In the genomic region with DNA sequence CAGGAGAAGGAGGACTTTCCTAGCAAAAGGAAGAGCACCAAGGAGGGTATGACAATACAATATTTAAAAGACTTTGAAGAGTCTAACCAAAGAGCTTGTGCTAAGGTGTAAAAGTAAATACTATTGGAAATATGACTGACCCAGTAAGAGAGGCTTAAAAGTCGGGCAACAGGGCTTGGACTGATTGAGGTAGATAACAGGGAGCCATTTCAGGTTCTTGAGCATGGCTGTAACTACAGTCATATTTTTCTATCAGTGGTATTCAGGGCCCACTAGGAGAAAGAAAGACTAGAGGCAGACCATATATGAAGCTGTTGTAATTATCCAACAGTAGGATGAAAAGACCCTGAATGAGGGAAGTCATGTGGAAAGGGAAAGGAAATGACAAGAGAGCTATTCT, we compare ENCODE assay signal across 15 cellular contexts.
DNase-seq lines count a peak whose midpoint lies in the region; ATAC-seq, FAIRE-seq and TF ChIP-seq lines count a peak whose summit lies in the region.
"Had no signal": no experiment of that assay in that cellular context is flagged by ENCODE, and none has a peak within 500 bp of the region (broad histone marks: within the 10 kb centered on the region; RNA-seq: fewer than 3 reads in every experiment).

No MANE protein-coding gene starts in this region.

- no peaks in the 10 kb centered on the region for H3K9me3 Mint-ChIP-seq in activated T-cell treated with anti-CD3 and anti-CD28 coated beads, Interleukin-2, amount 50 U/mL, for 72 hours
- no peaks in the 10 kb centered on the region for H3K9me3 Mint-ChIP-seq in stimulated activated memory B cell treated with anti-CD40 and anti-IgM and Interleukin-4, amounts not matched to agents 10 μg/mL and 1 μg/mL and 100 μg/mL, for 72 hours

- no peak for TF ChIP-seq RAD21 in K562 (CRISPR knock-in tag; conservative IDR thresholded peaks at IDR 0.05 in 1 of 2, IDR thresholded peaks at IDR 0.05 in 1 of 2)

- H3K4me1 ChIP-seq in Loucy (ENCODE audit: insufficient read depth, low read length, poor library complexity, severe bottlenecking): peaks cover 15% of the 10 kb centered on the region
- peaks cover 9 to 12% of the 10 kb centered on the region in 2 experiments; a peak in 4 of 5 replicates for H3K4me1 ChIP-seq in K562 (replicated peaks in 1 of 2; ENCODE audit: control insufficient read depth in 2 of 2, insufficient read depth in 2 of 2, low read length in 2 of 2)
- H3K4me1 ChIP-seq: SJCRH30 had no signal

- H3K9me1 ChIP-seq in K562 (ENCODE audit: control insufficient read depth, insufficient read depth, low read length): no peaks in the 10 kb centered on the region

- BruUV-seq in K562 (replicated peaks; lab: Mats Ljungman, UMichigan): no TSS peak

- H3K4me1 Mint-ChIP-seq in activated T-cell treated with anti-CD3 and anti-CD28 coated beads, Interleukin-2, amount 50 U/mL, for 72 hours (ENCODE audit: low read depth): peaks cover 42% of the 10 kb centered on the region
- peaks cover 23% of the 10 kb centered on the region for H3K4me1 Mint-ChIP-seq in stimulated activated memory B cell treated with anti-CD40 and anti-IgM and Interleukin-4, amounts not matched to agents 10 μg/mL and 1 μg/mL and 100 μg/mL, for 72 hours

- peak overlapping the region; percentile 67 to 78 for H3K4me3 Mint-ChIP-seq in activated T-cell treated with anti-CD3 and anti-CD28 coated beads, Interleukin-2, amount 50 U/mL, for 72 hours
- no peak overlapping the region for H3K4me3 Mint-ChIP-seq in stimulated activated memory B cell treated with anti-CD40 and anti-IgM and Interleukin-4, amounts not matched to agents 10 μg/mL and 1 μg/mL and 100 μg/mL, for 72 hours

- no peak for TF ChIP-seq POLR2A in K562 (conservative IDR thresholded peaks at IDR 0.05)

- H4K20me1 ChIP-seq in Loucy (ENCODE audit: insufficient read depth, low read length, poor library complexity, severe bottlenecking): peaks cover 65% of the 10 kb centered on the region
- no peaks in the 10 kb centered on the region for H4K20me1 ChIP-seq in K562 (replicated peaks; ENCODE audit: control insufficient read depth, insufficient read depth, low read length)

- H3K9me2 ChIP-seq in Loucy (replicated peaks; ENCODE audit: low read depth, low read length): no peaks in the 10 kb centered on the region

- WGBS in K562 (ENCODE audit: insufficient coverage, low coverage, missing lambda C conversion rate): 7% methylated on average over 1 of the region's 1 CpG

- peak; percentile 10 to 23 for ATAC-seq in activated T-cell treated with anti-CD3 and anti-CD28 coated beads, Interleukin-2, amount 50 U/mL, for 72 hours (replicated peaks in 1 of 2)
- peak; percentile 57 for ATAC-seq in K562
- no peak for ATAC-seq in stimulated activated memory B cell treated with anti-CD40 and anti-IgM and Interleukin-4, amounts not matched to agents 10 μg/mL and 1 μg/mL and 100 μg/mL, for 72 hours

- H3K36me3 ChIP-seq in Loucy (ENCODE audit: insufficient read depth, low read length) (peaks cover 39% of the 10 kb centered on the region; the same call in 1 of the 2 replicates), K562 (ENCODE audit: control insufficient read depth, insufficient read depth, low read length) (no peaks in the 10 kb centered on the region; the same call in 2 of the 3 replicates)
- H3K36me3 ChIP-seq: SJCRH30 had no signal

- H3K27ac ChIP-seq in K562 (ENCODE audit: extremely low read depth, low read depth, low read length): peak overlapping the region; percentile 84; the same call in 2 of the 3 replicates
- H3K27ac ChIP-seq: KMS-11, SJCRH30 had no signal

- H2AFZ ChIP-seq in Loucy (ENCODE audit: low read length) (no peak overlapping the region), K562 (ENCODE audit: low read depth, low read length) (peak overlapping the region; percentile 90)

- H3K4me3 ChIP-seq in Loucy (ENCODE audit: low read length, poor library complexity, severe bottlenecking) (peak overlapping the region; percentile 9), K562 (peak overlapping the region; percentile 29; the same call in 1 of the 2 replicates)
- H3K4me3 ChIP-seq: SJCRH30 had no signal

- in situ Hi-C loops in K562 (cut with MboI): no loop called here

- H3F3A ChIP-seq in Loucy (ENCODE audit: low read depth): peaks cover 4% of the 10 kb centered on the region

- CTCF ChIA-PET in K562 (lab: Yijun Ruan, JAX; ENCODE audit: low intra/inter-chr PET ratio): no interaction called here

- H3K9me3 ChIP-seq in Loucy (ENCODE audit: insufficient read depth, low read depth, low read length): no peaks in the 10 kb centered on the region
- no peaks in the 10 kb centered on the region for H3K9me3 ChIP-seq in K562 (replicated peaks; ENCODE audit: control insufficient read depth, insufficient read depth, low read depth, low read length)
- H3K9me3 ChIP-seq: SJCRH30 had no signal

- H3K4me2 ChIP-seq in Loucy (ENCODE audit: low read depth, low read length, poor library complexity, severe bottlenecking) (peak overlapping the region; percentile 61), K562 (ENCODE audit: insufficient read depth, low read length) (peak overlapping the region; percentile 80)
- H3K4me2 ChIP-seq: KMS-11 had no signal

- POLR2A ChIA-PET in K562 (lab: Yijun Ruan, JAX): interaction anchor here (0.6 to 2.3 kb wide), 5 partner anchors 32 to 278 kb away, joined by 3 to 22 read pairs (median 3); a partner anchor contains a TSS

- H3K79me2 ChIP-seq in Loucy (ENCODE audit: insufficient read depth, low read length) (peaks cover 94% of the 10 kb centered on the region), K562 (ENCODE audit: control insufficient read depth, insufficient read depth, low read length) (peaks cover 5% of the 10 kb centered on the region)

- intact Hi-C loops in K562 (cut with micrococcal nuclease): loop anchor here (5.0 kb wide), 1 partner anchor 93 kb away; a partner anchor contains a TSS

- TF ChIP-seq CTCF in Loucy (conservative IDR thresholded peaks at IDR 0.05; ENCODE audit: low read length) (no peak), K562 (IDR thresholded peaks at IDR 0.05 in 2 of 3, conservative IDR thresholded peaks at IDR 0.05 in 1 of 3; ENCODE audit: insufficient read depth in 2 of 3, low read depth in 1 of 3, low read length in 3 of 3) (no peak)

- H3K36me3 Mint-ChIP-seq in activated T-cell treated with anti-CD3 and anti-CD28 coated beads, Interleukin-2, amount 50 U/mL, for 72 hours (ENCODE audit: insufficient read depth in 2 of 2): peaks cover 2 to 9% of the 10 kb centered on the region in 2 donors
- peaks cover 10% of the 10 kb centered on the region for H3K36me3 Mint-ChIP-seq in stimulated activated memory B cell treated with anti-CD40 and anti-IgM and Interleukin-4, amounts not matched to agents 10 μg/mL and 1 μg/mL and 100 μg/mL, for 72 hours

- H3K9ac ChIP-seq in Loucy (ENCODE audit: low read depth, low read length, poor library complexity, severe bottlenecking): no peak overlapping the region
- H3K9ac ChIP-seq in K562 (ENCODE audit: insufficient read depth in 1 of 2, low read depth in 2 of 2, low read length in 2 of 2): peak overlapping the region; percentile 24 to 79; a peak in 1 of 4 replicates
- H3K9ac ChIP-seq: KMS-11 had no signal

- FAIRE-seq in K562 (lab: Jason Lieb, UNC): no peak
- no peak for FAIRE-seq in frontal cortex (lab: Jason Lieb, UNC)
- FAIRE-seq: endometrium, small intestine had no signal

- DNase-seq in activated T-cell treated with anti-CD3 and anti-CD28 coated beads, Interleukin-2, amount 50 U/mL, for 72 hours: no peak
- no peak for DNase-seq in activated T-cell treated with anti-CD3 and anti-CD28 coated beads for 4 hours
- peak in 2 of 4 experiments; percentile 16 to 30 for DNase-seq in K562 (ENCODE audit: extremely low read depth in 1 of 4, low spot score in 3 of 4)
- no peak for DNase-seq in EL
- no peak for DNase-seq in frontal cortex (ENCODE audit: low spot score in 2 of 2)
- no peak for DNase-seq in cerebellar nuclear complex (lab: John Stamatoyannopoulos, UW)
- DNase-seq: foreskin fibroblast, NCI-H1436 treated with DMSO at 0.1 percent for 48 hours, NCI-H446, SJCRH30 had no signal

- H3K27me3 Mint-ChIP-seq in activated T-cell treated with anti-CD3 and anti-CD28 coated beads, Interleukin-2, amount 50 U/mL, for 72 hours (ENCODE audit: low read depth): no peaks in the 10 kb centered on the region
- no peaks in the 10 kb centered on the region for H3K27me3 Mint-ChIP-seq in stimulated activated memory B cell treated with anti-CD40 and anti-IgM and Interleukin-4, amounts not matched to agents 10 μg/mL and 1 μg/mL and 100 μg/mL, for 72 hours

- peak overlapping the region; percentile 59 for H3K27ac Mint-ChIP-seq in activated T-cell treated with anti-CD3 and anti-CD28 coated beads, Interleukin-2, amount 50 U/mL, for 72 hours
- peak overlapping the region; percentile 86 for H3K27ac Mint-ChIP-seq in stimulated activated memory B cell treated with anti-CD40 and anti-IgM and Interleukin-4, amounts not matched to agents 10 μg/mL and 1 μg/mL and 100 μg/mL, for 72 hours

- H3K27me3 ChIP-seq in Loucy (ENCODE audit: insufficient read depth, low read length, poor library complexity, severe bottlenecking) (no peaks in the 10 kb centered on the region), K562 (ENCODE audit: control insufficient read depth in 2 of 2, insufficient read depth in 2 of 2, low read length in 2 of 2) (no peaks in the 10 kb centered on the region)
- H3K27me3 ChIP-seq: SJCRH30 had no signal

- TF ChIP-seq EP300 in K562 (IDR thresholded peaks at IDR 0.05; ENCODE audit: low read length): no peak

TF ChIP-seq in K562, 482 proteins besides CTCF, POLR2A, EP300 and RAD21 (continues in another document):
- peak; percentile 31; the same call in 1 of the 2 replicates for TF ChIP-seq GATA2 (CRISPR knock-in tag; IDR thresholded peaks at IDR 0.05)
- TF ChIP-seq KAT8 (IDR thresholded peaks at IDR 0.05; ENCODE audit: low read depth): peak; percentile 46; the same call in 1 of the 2 replicates
- no peak for TF ChIP-seq ZC3H11A (IDR thresholded peaks at IDR 0.05; ENCODE audit: low read depth, low read length)
- TF ChIP-seq RBM25 (IDR thresholded peaks at IDR 0.05; ENCODE audit: low read depth, low read length, severe bottlenecking): peak; percentile 26
- TF ChIP-seq ZFP36 (IDR thresholded peaks at IDR 0.05; ENCODE audit: low read depth, low read length, partially characterized antibody): peak; percentile 57
- TF ChIP-seq ZNF584 (CRISPR knock-in tag; IDR thresholded peaks at IDR 0.05; ENCODE audit: low read depth): peak; percentile 6; the same call in 1 of the 2 replicates
